Comparison of ENCODE assay signal across 1 cellular context in genomic region chr9:68719847-68720246, GRCh38.
TF ChIP-seq lines count a peak whose summit lies in the region.

No MANE protein-coding gene starts in this region.

TF ChIP-seq in HepG2, 621 proteins besides CTCF, POLR2A, EP300 and RAD21 (continued from another document):
- TF ChIP-seq HNF1A (IDR thresholded peaks at IDR 0.05; ENCODE audit: low read depth): no peak
- TF ChIP-seq HNF1A (CRISPR knock-in tag; IDR thresholded peaks at IDR 0.05; ENCODE audit: borderline replicate concordance): peak; percentile 34; the same call in 1 of the 2 replicates
- no peak for TF ChIP-seq ZNF563 (CRISPR knock-in tag; IDR thresholded peaks at IDR 0.05)
- TF ChIP-seq SOX6 (IDR thresholded peaks at IDR 0.05): no peak
- TF ChIP-seq SOX6 (CRISPR knock-in tag; IDR thresholded peaks at IDR 0.05): peak; percentile 83
- TF ChIP-seq KDM1A (CRISPR knock-in tag; IDR thresholded peaks at IDR 0.05): no peak
- peak; percentile 54 for TF ChIP-seq RARA (CRISPR knock-in tag; IDR thresholded peaks at IDR 0.05)
- TF ChIP-seq CCDC6 (CRISPR knock-in tag; IDR thresholded peaks at IDR 0.05): 0 out of 2 replicates have a peak, but pooled peaks have one; percentile 27
- no peak for TF ChIP-seq SNRNP70 (IDR thresholded peaks at IDR 0.05; ENCODE audit: low read depth, low read length)
- 0 out of 2 replicates have a peak, but pooled peaks have one; percentile 31 for TF ChIP-seq FOXK1 (CRISPR knock-in tag; IDR thresholded peaks at IDR 0.05; ENCODE audit: borderline replicate concordance, low read depth)
- no peak for TF ChIP-seq ZBTB38 (CRISPR knock-in tag; IDR thresholded peaks at IDR 0.05)
- TF ChIP-seq ZNF674 (CRISPR knock-in tag; IDR thresholded peaks at IDR 0.05; ENCODE audit: low read depth): no peak
- TF ChIP-seq KLF16 (CRISPR knock-in tag; IDR thresholded peaks at IDR 0.05): peak in 1 of 2 experiments; percentile 15; a peak in 1 of 4 replicates
- TF ChIP-seq FOXA3 (CRISPR knock-in tag; IDR thresholded peaks at IDR 0.05): peak; percentile 65
- no peak for TF ChIP-seq IKZF5 (CRISPR knock-in tag; IDR thresholded peaks at IDR 0.05)
- peak; percentile 56; the same call in 1 of the 2 replicates for TF ChIP-seq HMG20A (CRISPR knock-in tag; IDR thresholded peaks at IDR 0.05; ENCODE audit: borderline replicate concordance)
- no peak for TF ChIP-seq SOX13 (IDR thresholded peaks at IDR 0.05)
- TF ChIP-seq SOX13 (CRISPR knock-in tag; conservative IDR thresholded peaks at IDR 0.05 in 1 of 2, IDR thresholded peaks at IDR 0.05 in 1 of 2): peak in 1 of 2 experiments; percentile 89; a peak in 2 of 4 replicates
- TF ChIP-seq ZNF549 (CRISPR knock-in tag; IDR thresholded peaks at IDR 0.05): no peak
- TF ChIP-seq ZNF709 (CRISPR knock-in tag; IDR thresholded peaks at IDR 0.05): no peak
- TF ChIP-seq SALL2 (CRISPR knock-in tag; IDR thresholded peaks at IDR 0.05): no peak
- peak; percentile 50; the same call in 1 of the 2 replicates for TF ChIP-seq FOXJ3 (CRISPR knock-in tag; IDR thresholded peaks at IDR 0.05; ENCODE audit: borderline replicate concordance)
- TF ChIP-seq PAX8 (CRISPR knock-in tag; IDR thresholded peaks at IDR 0.05; ENCODE audit: borderline replicate concordance): no peak
- no peak; the same call in 1 of the 2 replicates for TF ChIP-seq NR2F6 (IDR thresholded peaks at IDR 0.05)
- 0 out of 2 replicates have a peak, but pooled peaks have one; percentile 14 for TF ChIP-seq NR2F6 (CRISPR knock-in tag; IDR thresholded peaks at IDR 0.05)
- TF ChIP-seq TFDP1 (CRISPR knock-in tag; IDR thresholded peaks at IDR 0.05; ENCODE audit: borderline replicate concordance): no peak
- peak; percentile 34 for TF ChIP-seq TEAD3 (CRISPR knock-in tag; optimal IDR thresholded peaks at IDR 0.05; ENCODE audit: borderline replicate concordance)
- TF ChIP-seq BORCS8-MEF2B (CRISPR knock-in tag; IDR thresholded peaks at IDR 0.05): no peak
- TF ChIP-seq ZNF180 (CRISPR knock-in tag; IDR thresholded peaks at IDR 0.05; ENCODE audit: borderline replicate concordance, low read depth): no peak
